Comparison of ENCODE assay signal across 8 cellular contexts in genomic region chr2:120312861-120313694, GRCh38.
DNase-seq lines count a peak whose midpoint lies in the region; ATAC-seq lines count a peak whose summit lies in the region.

No MANE protein-coding gene starts in this region.

- ATAC-seq in HG02840 (IDR thresholded peaks at IDR 0.05; ENCODE audit: low FRiP score, unreplicated experiment) (peak; percentile 51), GM21619 (IDR thresholded peaks at IDR 0.05; ENCODE audit: unreplicated experiment) (no peak)

- peak; percentile 89 for DNase-seq in GM03348 (ENCODE audit: low spot score)
- peak; percentile 82 for DNase-seq in NCI-H2227 (lab: John Stamatoyannopoulos, UW; ENCODE audit: unreplicated experiment)
- DNase-seq in activated CD4-positive, alpha-beta T cell treated with anti-CD3 and anti-CD28 coated beads for 1 hour = peak; percentile 69
- peak; percentile 87 for DNase-seq in cerebellar cortex (ENCODE audit: low spot score)
- peak; percentile 64 for DNase-seq in kidney glomerular epithelial cell (lab: John Stamatoyannopoulos, UW)
- DNase-seq in stimulated activated CD4-positive, alpha-beta T cell treated with anti-CD3 and anti-CD28 coated beads, Interleukin-12 subunit alpha, Interleukin-12 subunit beta, amount 100 ng/mL, for 48 hours (ENCODE audit: low read depth in 2 of 3, low spot score in 1 of 3) = peak; percentile 69 to 81 (median 72)
